18 cellular contexts compared by ENCODE assay signal in the genomic region with DNA sequence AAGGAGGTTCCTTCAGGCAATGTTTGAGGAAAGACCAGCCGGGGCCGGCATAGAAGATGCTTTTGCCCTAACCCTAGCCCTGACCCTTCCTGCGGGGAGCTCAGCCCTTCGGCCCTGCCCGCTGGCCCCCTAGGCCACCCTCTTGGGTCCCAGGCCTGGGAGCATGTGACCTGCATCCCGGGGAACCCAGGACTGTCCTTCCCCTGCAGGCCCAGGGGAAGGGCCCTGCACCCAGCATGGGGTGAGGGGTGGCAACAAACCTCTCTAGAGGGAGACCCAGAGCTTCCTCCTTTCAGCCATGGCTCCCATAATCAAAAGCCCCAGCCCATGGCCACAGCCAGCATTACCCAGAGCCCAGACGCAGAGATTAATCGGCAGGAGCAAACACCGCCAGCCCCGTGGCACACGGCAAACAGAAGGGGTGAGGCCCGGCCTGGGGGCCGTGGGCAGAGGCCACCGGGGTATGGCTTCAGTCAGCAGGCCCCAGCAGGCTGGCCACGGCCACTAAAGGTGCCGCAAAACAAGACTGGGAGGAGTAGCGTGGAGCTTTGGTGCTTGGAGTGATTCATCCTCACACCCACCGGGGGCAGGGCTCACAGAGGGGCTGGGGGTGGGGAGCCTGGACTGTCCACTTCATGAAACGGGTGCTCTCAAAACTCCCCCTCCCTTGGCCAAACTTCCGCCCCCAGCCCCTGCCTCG.
DNase-seq lines count a peak whose midpoint lies in the region; ATAC-seq, FAIRE-seq and TF ChIP-seq lines count a peak whose summit lies in the region.
"Had no signal": no experiment of that assay in that cellular context is flagged by ENCODE, and none has a peak within 500 bp of the region (broad histone marks: within the 10 kb centered on the region; RNA-seq: fewer than 3 reads in every experiment).

No MANE protein-coding gene starts in this region.

- WGBS in K562 (ENCODE audit: insufficient coverage, low coverage, missing lambda C conversion rate): 45% methylated on average over 21 of the region's 21 CpGs
- WGBS in right lobe of liver (ENCODE audit: insufficient coverage, low coverage, low lambda C conversion rate, missing lambda C conversion rate): 100% methylated on average over 1 of the region's 21 CpGs

- no peak overlapping the region for H3K27ac ChIP-seq in RWPE2 (ENCODE audit: poor library complexity, severe bottlenecking)
- H3K27ac ChIP-seq in K562 (ENCODE audit: extremely low read depth, low read depth, low read length): no peak overlapping the region
- no peak overlapping the region for H3K27ac ChIP-seq in right lobe of liver
- H3K27ac ChIP-seq: HL-60 had no signal

- H3K4me3 ChIP-seq in RWPE2 (ENCODE audit: severe bottlenecking) (no peak overlapping the region), K562 (no peak overlapping the region), right lobe of liver (no peak overlapping the region)

- TF ChIP-seq CTCF in RWPE2 (IDR thresholded peaks at IDR 0.05; ENCODE audit: poor library complexity, severe bottlenecking) (no peak), K562 (IDR thresholded peaks at IDR 0.05 in 2 of 3, conservative IDR thresholded peaks at IDR 0.05 in 1 of 3; ENCODE audit: insufficient read depth in 2 of 3, low read depth in 1 of 3, low read length in 3 of 3) (no peak), right lobe of liver (IDR thresholded peaks at IDR 0.05) (no peak)

- H3K9me3 ChIP-seq in RWPE2 (ENCODE audit: severe bottlenecking): no peaks in the 10 kb centered on the region
- no peaks in the 10 kb centered on the region for H3K9me3 ChIP-seq in K562 (replicated peaks; ENCODE audit: control insufficient read depth, insufficient read depth, low read depth, low read length)
- no peaks in the 10 kb centered on the region for H3K9me3 ChIP-seq in right lobe of liver

- POLR2A ChIA-PET in K562 (lab: Yijun Ruan, JAX): interaction anchor here (0.6 to 1.9 kb wide), 2 partner anchors 11 to 25 kb away, joined by 3 to 9 read pairs; no protein-coding TSS in a partner anchor

- TF ChIP-seq POLR2A in K562 (conservative IDR thresholded peaks at IDR 0.05) (no peak), right lobe of liver (IDR thresholded peaks at IDR 0.05) (no peak)

- H4K20me1 ChIP-seq in K562 (replicated peaks; ENCODE audit: control insufficient read depth, insufficient read depth, low read length): peaks cover 7% of the 10 kb centered on the region; the same call in 1 of the 2 replicates

- intact Hi-C loops in K562 (cut with micrococcal nuclease): no loop called here
- intact Hi-C loops in right lobe of liver (cut with DNase I): no loop called here
- intact Hi-C loops in sciatic nerve (cut with DNase I): no loop called here

- TF ChIP-seq RAD21 in K562 (CRISPR knock-in tag; conservative IDR thresholded peaks at IDR 0.05 in 1 of 2, IDR thresholded peaks at IDR 0.05 in 1 of 2): no peak

- in situ Hi-C loops in K562 (cut with MboI): no loop called here

- H3K9me1 ChIP-seq in K562 (ENCODE audit: control insufficient read depth, insufficient read depth, low read length): no peaks in the 10 kb centered on the region

- TF ChIP-seq EP300 in K562 (IDR thresholded peaks at IDR 0.05; ENCODE audit: low read length): no peak

- FAIRE-seq in K562 (lab: Jason Lieb, UNC): no peak
- FAIRE-seq: HTR-8/SVneo had no signal

- H3K36me3 ChIP-seq in RWPE2 (ENCODE audit: low read depth) (no peaks in the 10 kb centered on the region), K562 (ENCODE audit: control insufficient read depth, insufficient read depth, low read length) (no peaks in the 10 kb centered on the region), right lobe of liver (no peaks in the 10 kb centered on the region)

- no peaks in the 10 kb centered on the region for H3K79me2 ChIP-seq in K562 (ENCODE audit: control insufficient read depth, insufficient read depth, low read length)

- H3K27me3 ChIP-seq in RWPE2 (ENCODE audit: insufficient read depth, poor library complexity, severe bottlenecking) (no peaks in the 10 kb centered on the region), K562 (ENCODE audit: control insufficient read depth in 2 of 2, insufficient read depth in 2 of 2, low read length in 2 of 2) (peaks cover 22 to 55% of the 10 kb centered on the region in 2 experiments; a peak in 4 of 5 replicates), right lobe of liver (no peaks in the 10 kb centered on the region)

- CTCF ChIA-PET in K562 (lab: Yijun Ruan, JAX; ENCODE audit: low intra/inter-chr PET ratio): no interaction called here

- no peak overlapping the region for H2AFZ ChIP-seq in K562 (ENCODE audit: low read depth, low read length)

- no TSS peak for BruUV-seq in K562 (replicated peaks; lab: Mats Ljungman, UMichigan)

- DNase-seq in RWPE2 (ENCODE audit: low spot score) (peak; percentile 37), K562 (ENCODE audit: extremely low read depth in 1 of 4, low spot score in 3 of 4) (no peak), right lobe of liver (peak; percentile 7 to 43 (median 38)), sciatic nerve (ENCODE audit: low spot score) (peak; percentile 47), ureter (ENCODE audit: low spot score) (no peak)
- DNase-seq: CD8-positive, alpha-beta T cell; DMS79; H9; NCI-H1105 treated with DMSO at 0.1 percent for 48 hours; NCI-H187; NCI-H226; NCI-H524 treated with DMSO at 0.1 percent for 48 hours; SHP77 treated with DMSO at 0.1 percent for 48 hours had no signal

- H3K9ac ChIP-seq in K562 (ENCODE audit: insufficient read depth in 1 of 2, low read depth in 2 of 2, low read length in 2 of 2): no peak overlapping the region; a peak in 1 of 4 replicates

- ATAC-seq in RWPE2 (ENCODE audit: low read depth) (no peak), K562 (no peak), right lobe of liver (no peak), sciatic nerve (no peak), HG03039 (IDR thresholded peaks at IDR 0.05; ENCODE audit: unreplicated experiment) (no peak), HG03108 (IDR thresholded peaks at IDR 0.05; ENCODE audit: unreplicated experiment) (no peak)
- ATAC-seq: CD8-positive, alpha-beta T cell; Panc1 had no signal

- H3K4me1 ChIP-seq in RWPE2 (ENCODE audit: insufficient read depth, poor library complexity, severe bottlenecking) (no peaks in the 10 kb centered on the region), K562 (replicated peaks in 1 of 2; ENCODE audit: control insufficient read depth in 2 of 2, insufficient read depth in 2 of 2, low read length in 2 of 2) (peaks cover 0 to 32% of the 10 kb centered on the region in 2 experiments; a peak in 3 of 5 replicates), right lobe of liver (no peaks in the 10 kb centered on the region)

- no peak overlapping the region for H3K4me2 ChIP-seq in K562 (ENCODE audit: insufficient read depth, low read length)

TF ChIP-seq in K562, 482 proteins besides CTCF, POLR2A, EP300 and RAD21:
- peak; percentile 40 for TF ChIP-seq EGR1 (conservative IDR thresholded peaks at IDR 0.05)
- no peak for TF ChIP-seq NRF1 (conservative IDR thresholded peaks at IDR 0.05 in 1 of 2, IDR thresholded peaks at IDR 0.05 in 1 of 2)

Comparison
In these comparisons a context has a peak if more than half of its experiments do, and no peak if none do; other contexts are left out.
1. DNase-seq: peak in RWPE2 (single experiment), right lobe of liver (3 of 3) and sciatic nerve (single experiment); none in K562 (0 of 4) and ureter (single experiment).